ENCODE assay signal across 36 cellular contexts in the genomic region with DNA sequence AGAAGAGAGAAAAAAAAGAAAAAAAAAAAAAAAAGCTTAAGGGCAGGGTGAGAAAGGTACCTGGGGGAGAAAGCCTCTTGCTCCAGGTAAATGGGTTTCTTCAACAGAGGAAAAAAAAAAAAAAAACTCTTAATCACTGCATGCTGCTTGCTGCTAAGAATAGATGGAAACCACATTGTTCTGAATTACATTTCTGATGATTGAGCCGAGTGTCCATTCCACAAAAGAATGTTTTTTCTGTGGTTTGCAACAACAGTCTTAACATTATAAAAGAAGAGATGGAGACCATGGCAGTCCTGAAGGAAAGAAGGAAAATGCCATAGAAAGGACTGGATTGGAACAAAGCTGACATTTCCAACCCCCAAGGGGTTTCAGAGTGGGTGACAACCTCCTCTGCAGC.
"Had no signal": no experiment of that assay in that cellular context is flagged by ENCODE, and none has a peak within 500 bp of the region (broad histone marks: within the 10 kb centered on the region; RNA-seq: fewer than 3 reads in every experiment).

No MANE protein-coding gene starts in this region.

- DNase-seq: activated CD4-positive, alpha-beta memory T cell treated with anti-CD3 and anti-CD28 coated beads for 36 hours; activated CD4-positive, alpha-beta T cell treated with anti-CD3 and anti-CD28 coated beads for 36 hours; activated CD4-positive, alpha-beta T cell treated with anti-CD3 and anti-CD28 coated beads, Interleukin-2, amount 10 ng/mL, durations not matched to agents 24 days and 14 days; activated CD4-positive, CD25-positive, alpha-beta regulatory T cell; activated CD4-positive, CD25-positive, alpha-beta regulatory T cell treated with anti-CD3 and anti-CD28 coated beads, Interleukin-2, amount 50 U/mL, for 72 hours; activated CD8-positive, alpha-beta memory T cell treated with anti-CD3 and anti-CD28 coated beads, Interleukin-2, amount 10 ng/mL, durations not matched to agents 7 days and 5 days; activated CD8-positive, alpha-beta memory T cell treated with anti-CD3 and anti-CD28 coated beads, Interleukin-2, amount 50 U/mL, for 4 hours; activated CD8-positive, alpha-beta T cell treated with anti-CD3 and anti-CD28 coated beads, Interleukin-2, amount 10 ng/mL, durations not matched to agents 7 days and 5 days; activated effector memory CD4-positive, alpha-beta T cell treated with Interleukin-2 at 50 U/mL for 16 hours; activated gamma-delta T cell treated with Interleukin-2 at 50 U/mL for 16 hours; activated naive CD4-positive, alpha-beta T cell treated with anti-CD3 and anti-CD28 coated beads, Interleukin-2, amount 50 U/mL, for 16 hours; activated naive CD4-positive, alpha-beta T cell treated with Interleukin-2 at 50 U/mL for 16 hours; activated T-cell treated with anti-CD3 and anti-CD28 coated beads, Interleukin-2, amount 50 U/mL, for 24 hours; activated T-cell treated with anti-CD3 and anti-CD28 coated beads, Interleukin-2, amount 50 U/mL, for 72 hours; central memory CD4-positive, alpha-beta T cell; cerebellar nuclear complex; colonic mucosa; effector CD8-positive, alpha-beta T cell; esophagus squamous epithelium; foreskin fibroblast; gastrocnemius medialis; glutamatergic neuron; heart left ventricle; SW 1271; T-helper 1 cell; T-helper 17 cell; T1000 had no signal

- H3K27ac ChIP-seq: ascending aorta, breast epithelium, cardiac muscle cell, colonic mucosa, epithelial cell of prostate, esophagus squamous epithelium, gastrocnemius medialis, heart left ventricle, hepatocyte had no signal

- H3K9me3 ChIP-seq: ascending aorta, breast epithelium, colonic mucosa, esophagus squamous epithelium, gastrocnemius medialis, heart left ventricle had no signal

- ATAC-seq: activated CD4-positive, alpha-beta T cell treated with anti-CD3 and anti-CD28 coated beads for 36 hours; activated CD8-positive, alpha-beta memory T cell treated with anti-CD3 and anti-CD28 coated beads, Interleukin-2, amount 10 ng/mL, durations not matched to agents 7 days and 5 days; activated CD8-positive, alpha-beta T cell treated with anti-CD3 and anti-CD28 coated beads, Interleukin-2, amount 10 ng/mL, durations not matched to agents 7 days and 5 days; activated T-cell treated with anti-CD3 and anti-CD28 coated beads, Interleukin-2, amount 50 U/mL, for 72 hours; activated T-helper 17 cell treated with anti-CD3 and anti-CD28 coated beads, Interleukin-2, amount 50 U/mL, for 72 hours; gastrocnemius medialis; heart left ventricle; T-helper 17 cell had no signal

- H3K36me3 ChIP-seq: ascending aorta, breast epithelium, cardiac muscle cell, colonic mucosa, esophagus squamous epithelium, gastrocnemius medialis, heart left ventricle had no signal

- H3K4me3 ChIP-seq: ascending aorta, breast epithelium, cardiac muscle cell, colonic mucosa, esophagus squamous epithelium, gastrocnemius medialis, heart left ventricle, hepatocyte had no signal

- H3K27ac Mint-ChIP-seq: activated CD4-positive, alpha-beta memory T cell treated with anti-CD3 and anti-CD28 coated beads for 36 hours; activated CD4-positive, alpha-beta T cell treated with anti-CD3 and anti-CD28 coated beads for 36 hours; activated CD4-positive, alpha-beta T cell treated with anti-CD3 and anti-CD28 coated beads, Interleukin-2, amount 10 ng/mL, durations not matched to agents 24 days and 14 days; activated CD8-positive, alpha-beta memory T cell treated with anti-CD3 and anti-CD28 coated beads, Interleukin-2, amount 10 ng/mL, durations not matched to agents 7 days and 5 days; activated CD8-positive, alpha-beta T cell treated with anti-CD3 and anti-CD28 coated beads, Interleukin-2, amount 10 ng/mL, durations not matched to agents 7 days and 5 days; activated naive CD8-positive, alpha-beta T cell; activated T-cell treated with anti-CD3 and anti-CD28 coated beads, Interleukin-2, amount 50 U/mL, for 24 hours; activated T-cell treated with anti-CD3 and anti-CD28 coated beads, Interleukin-2, amount 50 U/mL, for 72 hours; activated T-helper 17 cell treated with anti-CD3 and anti-CD28 coated beads, Interleukin-2, amount 50 U/mL, for 72 hours; brain; T-helper 17 cell; T-helper 2 cell treated with Interferon-gamma antibody and Interleukin-4, amounts not matched to agents 5 μg/mL and 100 μg/mL, for 36 hours had no signal

- H3K36me3 Mint-ChIP-seq: activated CD4-positive, alpha-beta memory T cell treated with anti-CD3 and anti-CD28 coated beads for 36 hours; activated CD8-positive, alpha-beta memory T cell treated with anti-CD3 and anti-CD28 coated beads, Interleukin-2, amount 10 ng/mL, durations not matched to agents 7 days and 5 days; activated naive CD8-positive, alpha-beta T cell; brain had no signal

- H3K4me3 Mint-ChIP-seq: activated CD4-positive, alpha-beta memory T cell treated with anti-CD3 and anti-CD28 coated beads for 36 hours; activated CD4-positive, alpha-beta T cell treated with anti-CD3 and anti-CD28 coated beads for 36 hours; activated CD4-positive, alpha-beta T cell treated with anti-CD3 and anti-CD28 coated beads, Interleukin-2, amount 10 ng/mL, durations not matched to agents 24 days and 14 days; activated CD8-positive, alpha-beta memory T cell treated with anti-CD3 and anti-CD28 coated beads, Interleukin-2, amount 10 ng/mL, durations not matched to agents 7 days and 5 days; activated CD8-positive, alpha-beta T cell treated with anti-CD3 and anti-CD28 coated beads, Interleukin-2, amount 10 ng/mL, durations not matched to agents 7 days and 5 days; activated naive CD8-positive, alpha-beta T cell; activated T-cell treated with anti-CD3 and anti-CD28 coated beads, Interleukin-2, amount 50 U/mL, for 24 hours; activated T-cell treated with anti-CD3 and anti-CD28 coated beads, Interleukin-2, amount 50 U/mL, for 72 hours; activated T-helper 17 cell treated with anti-CD3 and anti-CD28 coated beads, Interleukin-2, amount 50 U/mL, for 72 hours; brain; T-helper 17 cell; T-helper 2 cell treated with Interferon-gamma antibody and Interleukin-4, amounts not matched to agents 5 μg/mL and 100 μg/mL, for 36 hours had no signal

- H3K4me1 Mint-ChIP-seq: activated CD4-positive, alpha-beta T cell treated with anti-CD3 and anti-CD28 coated beads for 36 hours; activated CD4-positive, alpha-beta T cell treated with anti-CD3 and anti-CD28 coated beads, Interleukin-2, amount 10 ng/mL, durations not matched to agents 24 days and 14 days; activated CD8-positive, alpha-beta memory T cell treated with anti-CD3 and anti-CD28 coated beads, Interleukin-2, amount 10 ng/mL, durations not matched to agents 7 days and 5 days; activated T-helper 17 cell treated with anti-CD3 and anti-CD28 coated beads, Interleukin-2, amount 50 U/mL, for 72 hours; T-helper 17 cell had no signal

- H3K9me3 Mint-ChIP-seq: activated T-helper 17 cell treated with anti-CD3 and anti-CD28 coated beads, Interleukin-2, amount 50 U/mL, for 72 hours had no signal

- H3K27me3 Mint-ChIP-seq: activated CD4-positive, alpha-beta memory T cell treated with anti-CD3 and anti-CD28 coated beads for 36 hours; activated CD4-positive, alpha-beta T cell treated with anti-CD3 and anti-CD28 coated beads for 36 hours; activated CD4-positive, alpha-beta T cell treated with anti-CD3 and anti-CD28 coated beads, Interleukin-2, amount 10 ng/mL, durations not matched to agents 24 days and 14 days; activated CD8-positive, alpha-beta memory T cell treated with anti-CD3 and anti-CD28 coated beads, Interleukin-2, amount 10 ng/mL, durations not matched to agents 7 days and 5 days; activated naive CD8-positive, alpha-beta T cell; activated T-cell treated with anti-CD3 and anti-CD28 coated beads, Interleukin-2, amount 50 U/mL, for 24 hours; activated T-helper 17 cell treated with anti-CD3 and anti-CD28 coated beads, Interleukin-2, amount 50 U/mL, for 72 hours; T-helper 17 cell had no signal

- H3K4me1 ChIP-seq: ascending aorta, breast epithelium, colonic mucosa, esophagus squamous epithelium, gastrocnemius medialis, heart left ventricle had no signal

- H3K27me3 ChIP-seq: ascending aorta, breast epithelium, cardiac muscle cell, colonic mucosa, esophagus squamous epithelium, gastrocnemius medialis, heart left ventricle, hepatocyte had no signal
